22 cellular contexts compared by ENCODE assay signal in genomic region chr20:34105978-34106675, GRCh38. TPM values are rescaled to one million over a fixed set of nuclear protein-coding genes. Genes with fewer than 3 reads are reported as not detected.
DNase-seq lines count a peak whose midpoint lies in the region; ATAC-seq, FAIRE-seq and TF ChIP-seq lines count a peak whose summit lies in the region.
"Had no signal": no experiment of that assay in that cellular context is flagged by ENCODE, and none has a peak within 500 bp of the region (broad histone marks: within the 10 kb centered on the region; RNA-seq: fewer than 3 reads in every experiment).

No MANE protein-coding gene starts in this region.

- H3K9me3 Mint-ChIP-seq in activated CD4-positive, alpha-beta memory T cell treated with anti-CD3 and anti-CD28 coated beads, Interleukin-2, amount 10 ng/mL, durations not matched to agents 7 days and 5 days: no peaks in the 10 kb centered on the region
- no peaks in the 10 kb centered on the region for H3K9me3 Mint-ChIP-seq in endodermal cell

- no peak overlapping the region for H3K9ac ChIP-seq in HepG2 (ENCODE audit: insufficient read depth, low read depth, low read length)
- H3K9ac ChIP-seq in endodermal cell (ENCODE audit: extremely low read depth, low read length, poor library complexity, severe bottlenecking): no peak overlapping the region

- CTCF ChIA-PET in HepG2 (lab: Yijun Ruan, JAX; ENCODE audit: low intra/inter-chr PET ratio, low total read pairs): no interaction called here
- CTCF ChIA-PET in activated CD4-positive, alpha-beta memory T cell treated with anti-CD3 and anti-CD28 coated beads, Interleukin-2, amount 10 ng/mL, durations not matched to agents 7 days and 5 days (lab: Charles Lee): no interaction called here

- in situ Hi-C loops in HepG2 (cut with HindIII; ENCODE audit: extremely low pct_ligation_motif_present, low pct_unique_long_range_greater_than_20kb): no loop called here

- H2AFZ ChIP-seq in HepG2 (ENCODE audit: low read length): no peak overlapping the region

- no peaks in the 10 kb centered on the region for H3K9me3 ChIP-seq in HepG2 (ENCODE audit: low read length)
- no peaks in the 10 kb centered on the region for H3K9me3 ChIP-seq in right lobe of liver
- no peaks in the 10 kb centered on the region for H3K9me3 ChIP-seq in endodermal cell (ENCODE audit: control insufficient read depth, low read length)
- H3K9me3 ChIP-seq: colonic mucosa, pancreas, SJSA1, thoracic aorta had no signal

- 95% methylated on average over 3 of the region's 3 CpGs for WGBS in HepG2 (ENCODE audit: low lambda C conversion rate)
- 95% methylated on average over 3 of the region's 3 CpGs for WGBS in right lobe of liver (ENCODE audit: insufficient coverage, low coverage, low lambda C conversion rate, missing lambda C conversion rate)
- WGBS in endodermal cell (ENCODE audit: insufficient coverage in 1 of 2, insufficient read length in 1 of 2), 2 experiments: 90% methylated on average over 2 to 3 of the region's 3 CpGs

- no peak overlapping the region for H3K4me3 Mint-ChIP-seq in activated CD4-positive, alpha-beta memory T cell treated with anti-CD3 and anti-CD28 coated beads, Interleukin-2, amount 10 ng/mL, durations not matched to agents 7 days and 5 days
- H3K4me3 Mint-ChIP-seq in endodermal cell: no peak overlapping the region

- TF ChIP-seq CTCF in HepG2 (CRISPR knock-in tag; IDR thresholded peaks at IDR 0.05) (no peak), right lobe of liver (IDR thresholded peaks at IDR 0.05) (no peak), endodermal cell (conservative IDR thresholded peaks at IDR 0.05) (no peak)

- TF ChIP-seq RAD21 in HepG2 (CRISPR knock-in tag; IDR thresholded peaks at IDR 0.05): no peak

- H3K4me2 ChIP-seq in HepG2 (ENCODE audit: low read depth, low read length): peak overlapping the region; percentile 12; the same call in 1 of the 2 replicates

- peaks cover 76% of the 10 kb centered on the region for H4K20me1 ChIP-seq in HepG2 (ENCODE audit: insufficient read depth, low read length)

- H3K27ac ChIP-seq in HepG2 (ENCODE audit: extremely low read length, insufficient read depth, low read length) (no peak overlapping the region), right lobe of liver (no peak overlapping the region), endodermal cell (ENCODE audit: low read depth, low read length) (no peak overlapping the region)
- H3K27ac ChIP-seq: brain microvascular endothelial cell, colonic mucosa, pancreas, SJSA1, thoracic aorta had no signal

- H3K27ac Mint-ChIP-seq in activated CD4-positive, alpha-beta memory T cell treated with anti-CD3 and anti-CD28 coated beads, Interleukin-2, amount 10 ng/mL, durations not matched to agents 7 days and 5 days: peak overlapping the region; percentile 48
- peak overlapping the region; percentile 49 for H3K27ac Mint-ChIP-seq in endodermal cell

- H3K4me3 ChIP-seq in HepG2 (replicated peaks in 1 of 3; ENCODE audit: insufficient read depth in 1 of 3, low read depth in 2 of 3, low read length in 3 of 3) (no peak overlapping the region), right lobe of liver (no peak overlapping the region), endodermal cell (ENCODE audit: low read length) (no peak overlapping the region)
- H3K4me3 ChIP-seq: colonic mucosa, pancreas, SJSA1, thoracic aorta had no signal

- intact Hi-C loops in HepG2 (cut with micrococcal nuclease; ENCODE audit: unreplicated experiment): no loop called here
- intact Hi-C loops in right lobe of liver (cut with DNase I): no loop called here

- H3K4me1 ChIP-seq in HepG2 (ENCODE audit: insufficient read depth, low read length): peaks cover 61% of the 10 kb centered on the region
- peaks cover 0 to 31% (median 15%) of the 10 kb centered on the region in 4 donors for H3K4me1 ChIP-seq in right lobe of liver
- H3K4me1 ChIP-seq in endodermal cell (ENCODE audit: control insufficient read depth, insufficient read depth, low read length): no peaks in the 10 kb centered on the region

- peaks cover 90% of the 10 kb centered on the region for H3K36me3 Mint-ChIP-seq in activated CD4-positive, alpha-beta memory T cell treated with anti-CD3 and anti-CD28 coated beads, Interleukin-2, amount 10 ng/mL, durations not matched to agents 7 days and 5 days (ENCODE audit: low read depth)
- H3K36me3 Mint-ChIP-seq in endodermal cell (ENCODE audit: low read depth): peaks cover 80% of the 10 kb centered on the region

- TF ChIP-seq EP300 in HepG2 (IDR thresholded peaks at IDR 0.05; ENCODE audit: low read depth in 2 of 2, low read length in 2 of 2) (no peak), HepG2 (CRISPR knock-in tag; IDR thresholded peaks at IDR 0.05; ENCODE audit: borderline replicate concordance) (no peak)

- POLR2A ChIA-PET in HepG2 (lab: Yijun Ruan, JAX): interaction anchor here (0.7 to 1.8 kb wide), 3 partner anchors 10 to 113 kb away, joined by 3 to 5 read pairs (median 4); no protein-coding TSS in a partner anchor
- POLR2A ChIA-PET in activated CD4-positive, alpha-beta memory T cell treated with anti-CD3 and anti-CD28 coated beads, Interleukin-2, amount 10 ng/mL, durations not matched to agents 7 days and 5 days (lab: Charles Lee): no interaction called here

- TF ChIP-seq POLR2A in HepG2 (IDR thresholded peaks at IDR 0.05; ENCODE audit: insufficient read depth in 1 of 2, low read depth in 2 of 2, low read length in 2 of 2): no peak
- TF ChIP-seq POLR2A in right lobe of liver (IDR thresholded peaks at IDR 0.05): no peak

- no peaks in the 10 kb centered on the region for H3K27me3 Mint-ChIP-seq in activated CD4-positive, alpha-beta memory T cell treated with anti-CD3 and anti-CD28 coated beads, Interleukin-2, amount 10 ng/mL, durations not matched to agents 7 days and 5 days
- H3K27me3 Mint-ChIP-seq in endodermal cell (ENCODE audit: insufficient read depth): no peaks in the 10 kb centered on the region

- H3K4me1 Mint-ChIP-seq in activated CD4-positive, alpha-beta memory T cell treated with anti-CD3 and anti-CD28 coated beads, Interleukin-2, amount 10 ng/mL, durations not matched to agents 7 days and 5 days: peaks cover 80% of the 10 kb centered on the region
- H3K4me1 Mint-ChIP-seq in endodermal cell: peaks cover 18% of the 10 kb centered on the region

- DNase-seq in HepG2 (ENCODE audit: low spot score) (no peak), right lobe of liver (no peak), endodermal cell (no peak), NCI-H1105 (lab: John Stamatoyannopoulos, UW) (no peak), T1000 (lab: John Stamatoyannopoulos, UW) (no peak), NCI-H2196 (lab: John Stamatoyannopoulos, UW; ENCODE audit: unreplicated experiment) (no peak)
- DNase-seq in activated CD4-positive, alpha-beta memory T cell treated with anti-CD3 and anti-CD28 coated beads, Interleukin-2, amount 10 ng/mL, durations not matched to agents 7 days and 5 days: no peak
- DNase-seq: activated CD4-positive, CD25-positive, alpha-beta regulatory T cell; brain microvascular endothelial cell; colonic mucosa; DMS79; KBM-7; mammary epithelial cell; NCI-H187; NCI-H2227 treated with DMSO at 0.1 percent for 48 hours; pancreas; stimulated activated CD4-positive, alpha-beta T cell treated with anti-CD3 and anti-CD28 coated beads, Interleukin-15, amount 100 ng/mL, for 24 hours had no signal

- ATAC-seq in HepG2: peak; percentile 11; the same call in 1 of the 3 replicates
- ATAC-seq in right lobe of liver: no peak
- ATAC-seq in HG02763 (IDR thresholded peaks at IDR 0.05; ENCODE audit: unreplicated experiment): no peak
- ATAC-seq: pancreas, sciatic nerve had no signal

- H3K36me3 ChIP-seq in HepG2 (replicated peaks in 1 of 2; ENCODE audit: control insufficient read depth in 1 of 2, insufficient read depth in 2 of 2, low read length in 2 of 2) (peaks cover 27 to 80% of the 10 kb centered on the region in 2 experiments), right lobe of liver (peaks cover 0 to 48% (median 35%) of the 10 kb centered on the region in 4 donors), endodermal cell (ENCODE audit: control insufficient read depth, insufficient read depth, low read length) (peaks cover 84% of the 10 kb centered on the region)
- H3K36me3 ChIP-seq: colonic mucosa had no signal

- no TSS peak for BruUV-seq in HepG2 (replicated peaks; lab: Mats Ljungman, UMichigan)

- peaks cover 90% of the 10 kb centered on the region for H3K79me2 ChIP-seq in HepG2 (ENCODE audit: insufficient read depth, low read length)

- no peak for FAIRE-seq in HepG2 (lab: Jason Lieb, UNC)
- FAIRE-seq: H54, pancreas had no signal

- peaks cover 0 to 1% of the 10 kb centered on the region in 2 experiments; a peak in 1 of 5 replicates for H3K27me3 ChIP-seq in HepG2 (ENCODE audit: control insufficient read depth in 1 of 2, insufficient read depth in 2 of 2, low read length in 2 of 2)
- H3K27me3 ChIP-seq in right lobe of liver: no peaks in the 10 kb centered on the region
- no peaks in the 10 kb centered on the region for H3K27me3 ChIP-seq in endodermal cell (ENCODE audit: control insufficient read depth, insufficient read depth, low read length, poor library complexity, severe bottlenecking)
- H3K27me3 ChIP-seq: brain microvascular endothelial cell, colonic mucosa, pancreas, SJSA1 had no signal

RNA-seq across cellular contexts. Expression of gene EIF2S2, which starts 5.9 kb away (rescaled TPM):
- 213 and 316 TPM in 2 replicates for total RNA-seq in HepG2 (2016; rRNA removed; fragmentation: Illumina TruSeq; extraction: Trizol)
- 51.0 and 51.7 TPM in 2 replicates for total RNA-seq in HepG2 (2016; cell fraction: cytosol; rRNA removed; fragmentation: Illumina TruSeq; extraction: Trizol; ENCODE audit: low read depth)
- total RNA-seq in HepG2 (2016; cell fraction: insoluble cytoplasmic fraction; rRNA removed; fragmentation: Illumina TruSeq; extraction: Trizol): 208 and 329 TPM in 2 replicates
- 97.8 and 98.8 TPM in 2 replicates for total RNA-seq in HepG2 (2016; cell fraction: membrane; rRNA removed; fragmentation: Illumina TruSeq; extraction: Trizol)
- total RNA-seq in HepG2 (2016; cell fraction: nucleus; rRNA removed; fragmentation: Illumina TruSeq; extraction: Trizol): 76.0 and 84.1 TPM in 2 replicates
- 102 and 126 TPM in 2 replicates for polyA plus RNA-seq in HepG2 (2011; rRNA removed)
- 63.0 and 92.8 TPM in 2 replicates for polyA plus RNA-seq in HepG2 (2011; cell fraction: cytosol; rRNA removed)
- 22.9 and 30.3 TPM in 2 replicates for polyA plus RNA-seq in HepG2 (2011; cell fraction: nucleus; rRNA removed)
- polyA plus RNA-seq in HepG2 (2012): 143 and 178 TPM in 2 replicates
- 36.0 and 36.2 TPM in 2 replicates for polyA plus RNA-seq in HepG2 (2016; cell fraction: cytosol; fragmentation: Illumina TruSeq; extraction: Trizol; ENCODE audit: low read depth)
- polyA plus RNA-seq in HepG2 (2016; cell fraction: insoluble cytoplasmic fraction; fragmentation: Illumina TruSeq; extraction: Trizol; ENCODE audit: low read depth): 299 and 317 TPM in 2 replicates
- polyA plus RNA-seq in HepG2 (2016; cell fraction: membrane; fragmentation: Illumina TruSeq; extraction: Trizol; ENCODE audit: low read depth): 66.5 and 67.3 TPM in 2 replicates
- 111 and 114 TPM in 2 replicates for polyA plus RNA-seq in HepG2 (2016; cell fraction: nucleus; fragmentation: Illumina TruSeq; extraction: Trizol; ENCODE audit: insufficient read depth, low read depth)
- 27.1 and 39.1 TPM in 2 replicates for polyA minus RNA-seq in HepG2 (2011; rRNA and poly(A)+ RNA removed; ENCODE audit: low replicate concordance)
- polyA minus RNA-seq in HepG2 (2011; cell fraction: cytosol; rRNA and poly(A)+ RNA removed): 55.0 and 56.6 TPM in 2 replicates
- 34.4 and 37.0 TPM in 2 replicates for polyA minus RNA-seq in HepG2 (2011; cell fraction: nucleus; rRNA and poly(A)+ RNA removed)
- 10 to 100 TPM; 16.7 to 50.6 (median 30.8) TPM for total RNA-seq in right lobe of liver
- 100 to 1,000 TPM; 106 to 108 TPM for total RNA-seq in activated CD4-positive, alpha-beta memory T cell treated with anti-CD3 and anti-CD28 coated beads, Interleukin-2, amount 10 ng/mL, durations not matched to agents 7 days and 5 days
- total RNA-seq in endodermal cell: 100 to 1,000 TPM; 106 to 144 TPM
- polyA plus RNA-seq in endodermal cell (2013, experiment 1 of 2): 89.9 TPM
- 86.4 TPM for polyA plus RNA-seq in endodermal cell (2013, experiment 2 of 2)
